In genomic region chr6:163459536-163459935, GRCh38 we compare ENCODE assay signal across 1 cellular context.
TF ChIP-seq lines count a peak whose summit lies in the region.

No MANE protein-coding gene starts in this region.

TF ChIP-seq in GM12878, 131 proteins besides CTCF, POLR2A, EP300 and RAD21:
- TF ChIP-seq IRF3 (IDR thresholded peaks at IDR 0.05) (no peak), RB1 (IDR thresholded peaks at IDR 0.05; ENCODE audit: borderline replicate concordance) (no peak), CEBPB (IDR thresholded peaks at IDR 0.05; ENCODE audit: borderline replicate concordance in 1 of 2, low read depth in 2 of 2, low read length in 2 of 2) (no peak), GABPA (IDR thresholded peaks at IDR 0.05; ENCODE audit: low read depth) (no peak), BHLHE40 (IDR thresholded peaks at IDR 0.05; ENCODE audit: borderline replicate concordance in 1 of 2, low read depth in 2 of 2, low read length in 1 of 2) (no peak), TBL1XR1 (IDR thresholded peaks at IDR 0.05; ENCODE audit: low read depth, low read length) (no peak)
